Comparison of ENCODE assay signal across 1 cellular context in genomic region chr3:123799544-123800351, GRCh38.
TF ChIP-seq lines count a peak whose summit lies in the region.

No MANE protein-coding gene starts in this region.

TF ChIP-seq in GM23338, 12 proteins besides CTCF, POLR2A, EP300 and RAD21 (continued from another document):
- TF ChIP-seq ZNF462 (CRISPR knock-in tag; IDR thresholded peaks at IDR 0.05), result no peak
- no peak for TF ChIP-seq ZNF114 (CRISPR knock-in tag; IDR thresholded peaks at IDR 0.05)
- no peak for TF ChIP-seq NANOG (IDR thresholded peaks at IDR 0.05; ENCODE audit: borderline replicate concordance)
- TF ChIP-seq ETS1 (IDR thresholded peaks at IDR 0.05), result no peak
- TF ChIP-seq JUNB (IDR thresholded peaks at IDR 0.05; ENCODE audit: unreplicated experiment), result no peak
